In genomic region chr17:78890111-78890897, GRCh38 we compare ENCODE assay signal across 9 cellular contexts. TPM values are rescaled to one million over a fixed set of nuclear protein-coding genes. Genes with fewer than 3 reads are reported as not detected.
DNase-seq lines count a peak whose midpoint lies in the region; ATAC-seq and TF ChIP-seq lines count a peak whose summit lies in the region.
"Had no signal": no experiment of that assay in that cellular context is flagged by ENCODE, and none has a peak within 500 bp of the region (broad histone marks: within the 10 kb centered on the region; RNA-seq: fewer than 3 reads in every experiment).

No MANE protein-coding gene starts in this region.

- BruUV-seq in MCF 10A (replicated peaks; lab: Mats Ljungman, UMichigan) = no TSS peak

- intact Hi-C loops in left ventricle myocardium superior (cut with micrococcal nuclease) = no loop called here
- intact Hi-C loops in MCF 10A (cut with micrococcal nuclease) = no loop called here

- H3K4me3 Mint-ChIP-seq in stimulated activated effector memory CD8-positive, alpha-beta T cell treated with anti-CD3 and anti-CD28 coated beads, Interleukin-12 subunit alpha, Interleukin-12 subunit beta, amount 100 ng/mL, for 72 hours = peak overlapping the region; percentile 25
- H3K4me3 Mint-ChIP-seq in mesothelial cell of epicardium (no peak overlapping the region), MCF 10A (ENCODE audit: unreplicated experiment) (no peak overlapping the region)

- POLR2A ChIA-PET in MCF 10A (lab: Yijun Ruan, JAX) = no interaction called here

- H3K27me3 Mint-ChIP-seq in mesothelial cell of epicardium (ENCODE audit: low read depth) = no peaks in the 10 kb centered on the region
- no peaks in the 10 kb centered on the region for H3K27me3 Mint-ChIP-seq in MCF 10A (ENCODE audit: insufficient read depth, unreplicated experiment)

- peak; percentile 22 for DNase-seq in activated T-cell treated with anti-CD3 and anti-CD28 coated beads for 1 hour (ENCODE audit: low read depth)
- DNase-seq in left ventricle myocardium superior = peak; percentile 75
- DNase-seq in stimulated activated effector memory CD8-positive, alpha-beta T cell treated with anti-CD3 and anti-CD28 coated beads, Interleukin-12 subunit alpha, Interleukin-12 subunit beta, amount 100 ng/mL, for 72 hours (ENCODE audit: low spot score in 2 of 2) = peak in 1 of 2 donors; percentile 56
- DNase-seq in mesothelial cell of epicardium (ENCODE audit: low spot score in 2 of 2, unreplicated experiment in 2 of 2) = no peak
- DNase-seq in 8988T = no peak
- DNase-seq in MCF 10A (ENCODE audit: unreplicated experiment) = no peak

- no peaks in the 10 kb centered on the region for H3K36me3 ChIP-seq in KOPT-K1 (ENCODE audit: insufficient read depth, low read length)

- H3K9me3 Mint-ChIP-seq in stimulated activated effector memory CD8-positive, alpha-beta T cell treated with anti-CD3 and anti-CD28 coated beads, Interleukin-12 subunit alpha, Interleukin-12 subunit beta, amount 100 ng/mL, for 72 hours = no peaks in the 10 kb centered on the region
- H3K9me3 Mint-ChIP-seq in mesothelial cell of epicardium (no peaks in the 10 kb centered on the region), MCF 10A (ENCODE audit: unreplicated experiment) (no peaks in the 10 kb centered on the region)

- H3K9me3 ChIP-seq in KOPT-K1 (ENCODE audit: insufficient read depth, low read length, poor library complexity, severe bottlenecking) = no peaks in the 10 kb centered on the region

- ATAC-seq in left ventricle myocardium superior = peak; percentile 36
- ATAC-seq in stimulated activated effector memory CD8-positive, alpha-beta T cell treated with anti-CD3 and anti-CD28 coated beads, Interleukin-12 subunit alpha, Interleukin-12 subunit beta, amount 100 ng/mL, for 72 hours = peak; percentile 70
- ATAC-seq in HG03439 (IDR thresholded peaks at IDR 0.05; ENCODE audit: unreplicated experiment) = no peak
- ATAC-seq: HCT116 had no signal

- no peak for TF ChIP-seq CTCF in mesothelial cell of epicardium (IDR thresholded peaks at IDR 0.05; ENCODE audit: unreplicated experiment)
- no peak for TF ChIP-seq CTCF in MCF 10A (IDR thresholded peaks at IDR 0.05; ENCODE audit: unreplicated experiment)

- peak overlapping the region; percentile 41 for H3K27ac ChIP-seq in KOPT-K1 (ENCODE audit: low read depth, low read length, poor library complexity, severe bottlenecking)

- H3K4me1 Mint-ChIP-seq in stimulated activated effector memory CD8-positive, alpha-beta T cell treated with anti-CD3 and anti-CD28 coated beads, Interleukin-12 subunit alpha, Interleukin-12 subunit beta, amount 100 ng/mL, for 72 hours = peaks cover 34% of the 10 kb centered on the region
- no peaks in the 10 kb centered on the region for H3K4me1 Mint-ChIP-seq in mesothelial cell of epicardium
- peaks cover 10% of the 10 kb centered on the region for H3K4me1 Mint-ChIP-seq in MCF 10A (ENCODE audit: insufficient read depth, unreplicated experiment)

- H3K27ac Mint-ChIP-seq in stimulated activated effector memory CD8-positive, alpha-beta T cell treated with anti-CD3 and anti-CD28 coated beads, Interleukin-12 subunit alpha, Interleukin-12 subunit beta, amount 100 ng/mL, for 72 hours = no peak overlapping the region
- H3K27ac Mint-ChIP-seq in mesothelial cell of epicardium (no peak overlapping the region), MCF 10A (ENCODE audit: low read depth, unreplicated experiment) (no peak overlapping the region)

- H3K36me3 Mint-ChIP-seq in stimulated activated effector memory CD8-positive, alpha-beta T cell treated with anti-CD3 and anti-CD28 coated beads, Interleukin-12 subunit alpha, Interleukin-12 subunit beta, amount 100 ng/mL, for 72 hours = no peaks in the 10 kb centered on the region
- H3K36me3 Mint-ChIP-seq in mesothelial cell of epicardium (no peaks in the 10 kb centered on the region), MCF 10A (ENCODE audit: insufficient read depth, unreplicated experiment) (peaks cover 9% of the 10 kb centered on the region)

- CTCF ChIA-PET in MCF 10A (lab: Yijun Ruan, JAX) = no interaction called here

RNA-seq across cellular contexts. Expression of gene CEP295NL, which starts 12.7 kb away (rescaled TPM):
- total RNA-seq in left ventricle myocardium superior (0.79 TPM), mesothelial cell of epicardium (3.2 to 4.2 TPM (median 3.8 TPM) in 3 replicates), MCF 10A (2022) (0.68 and 0.86 TPM in 2 replicates)

RNA-seq across cellular contexts. Expression of gene TIMP2, which starts 34.9 kb away (rescaled TPM):
- total RNA-seq in left ventricle myocardium superior (132 TPM), mesothelial cell of epicardium (106 to 109 TPM (median 106 TPM) in 3 replicates), MCF 10A (2022) (24.8 and 35.1 TPM in 2 replicates)

RNA-seq across cellular contexts. Expression of gene USP36, which starts 49.7 kb away (rescaled TPM):
- total RNA-seq in left ventricle myocardium superior (24.7 TPM), mesothelial cell of epicardium (62.0 to 63.0 TPM (median 62.5 TPM) in 3 replicates), MCF 10A (2022) (118 and 119 TPM in 2 replicates)

Comparison
In these comparisons a context has a peak if more than half of its experiments do, and no peak if none do; other contexts are left out.
1. DNase-seq: peak in activated T-cell treated with anti-CD3 and anti-CD28 coated beads for 1 hour (single experiment) and left ventricle myocardium superior (single experiment); none in mesothelial cell of epicardium (0 of 2), 8988T (single experiment) and MCF 10A (single experiment).